Comparison of ENCODE assay signal across 7 cellular contexts in genomic region chr2:180971811-180972210, GRCh38.
"Had no signal": no experiment of that assay in that cellular context is flagged by ENCODE, and none has a peak within 500 bp of the region (broad histone marks: within the 10 kb centered on the region; RNA-seq: fewer than 3 reads in every experiment).

No MANE protein-coding gene starts in this region.

- H3K9ac ChIP-seq: KMS-11 had no signal

- DNase-seq: IMR-90, Karpas-422, KBM-7, KG1 had no signal

- H3K27ac ChIP-seq: HL-60, KMS-11 had no signal

- H3K4me2 ChIP-seq: KMS-11 had no signal

- FAIRE-seq: HTR-8/SVneo had no signal
